22 cellular contexts compared by ENCODE assay signal in genomic region chr2:66919286-66919685, GRCh38.
"Had no signal": no experiment of that assay in that cellular context is flagged by ENCODE, and none has a peak within 500 bp of the region (broad histone marks: within the 10 kb centered on the region; RNA-seq: fewer than 3 reads in every experiment).

No MANE protein-coding gene starts in this region.

- DNase-seq: activated CD4-positive, alpha-beta memory T cell treated with anti-CD3 and anti-CD28 coated beads for 36 hours; activated CD4-positive, alpha-beta T cell treated with anti-CD3 and anti-CD28 coated beads, Interleukin-2, amount 10 ng/mL, durations not matched to agents 7 days and 5 days; activated CD4-positive, CD25-positive, alpha-beta regulatory T cell; activated CD8-positive, alpha-beta memory T cell treated with anti-CD3 and anti-CD28 coated beads for 24 hours; activated gamma-delta T cell treated with Interleukin-2 at 50 U/mL for 16 hours; activated naive CD4-positive, alpha-beta T cell treated with anti-CD3 and anti-CD28 coated beads, Interleukin-2, amount 10 ng/mL, durations not matched to agents 7 days and 5 days; activated naive CD8-positive, alpha-beta T cell treated with anti-CD3 and anti-CD28 coated beads for 36 hours; activated T-cell treated with anti-CD3 and anti-CD28 coated beads for 4 hours; activated T-cell treated with anti-CD3 and anti-CD28 coated beads, Interleukin-2, amount 50 U/mL, for 48 hours; cerebellar nuclear complex; NCI-H1092; NCI-H1417; NCI-H1930; NCI-H345; NCI-H510A; NCI-H748 treated with DMSO at 0.1 percent for 48 hours; PC-3; SHP77 treated with DMSO at 0.1 percent for 48 hours; T-helper 17 cell; T-helper 9 cell had no signal

- H3K27ac ChIP-seq: KMS-11 had no signal

- H3K27ac Mint-ChIP-seq: activated CD4-positive, alpha-beta memory T cell treated with anti-CD3 and anti-CD28 coated beads for 36 hours; activated CD4-positive, alpha-beta T cell treated with anti-CD3 and anti-CD28 coated beads, Interleukin-2, amount 10 ng/mL, durations not matched to agents 7 days and 5 days; activated naive CD4-positive, alpha-beta T cell treated with anti-CD3 and anti-CD28 coated beads, Interleukin-2, amount 10 ng/mL, durations not matched to agents 7 days and 5 days; activated naive CD8-positive, alpha-beta T cell treated with anti-CD3 and anti-CD28 coated beads for 36 hours; activated T-helper 17 cell treated with anti-CD3 and anti-CD28 coated beads, Interleukin-2, amount 50 U/mL, for 72 hours; T-helper 17 cell had no signal

- H3K27me3 Mint-ChIP-seq: activated CD4-positive, alpha-beta memory T cell treated with anti-CD3 and anti-CD28 coated beads for 36 hours; activated CD4-positive, alpha-beta T cell treated with anti-CD3 and anti-CD28 coated beads, Interleukin-2, amount 10 ng/mL, durations not matched to agents 7 days and 5 days; activated naive CD4-positive, alpha-beta T cell treated with anti-CD3 and anti-CD28 coated beads, Interleukin-2, amount 10 ng/mL, durations not matched to agents 7 days and 5 days; activated naive CD8-positive, alpha-beta T cell treated with anti-CD3 and anti-CD28 coated beads for 36 hours; activated T-helper 17 cell treated with anti-CD3 and anti-CD28 coated beads, Interleukin-2, amount 50 U/mL, for 72 hours; T-helper 17 cell had no signal

- H3K4me3 Mint-ChIP-seq: activated CD4-positive, alpha-beta memory T cell treated with anti-CD3 and anti-CD28 coated beads for 36 hours; activated CD4-positive, alpha-beta T cell treated with anti-CD3 and anti-CD28 coated beads, Interleukin-2, amount 10 ng/mL, durations not matched to agents 7 days and 5 days; activated naive CD4-positive, alpha-beta T cell treated with anti-CD3 and anti-CD28 coated beads, Interleukin-2, amount 10 ng/mL, durations not matched to agents 7 days and 5 days; activated naive CD8-positive, alpha-beta T cell treated with anti-CD3 and anti-CD28 coated beads for 36 hours; activated T-helper 17 cell treated with anti-CD3 and anti-CD28 coated beads, Interleukin-2, amount 50 U/mL, for 72 hours; T-helper 17 cell had no signal

- H3K9me3 Mint-ChIP-seq: activated CD4-positive, alpha-beta T cell treated with anti-CD3 and anti-CD28 coated beads, Interleukin-2, amount 10 ng/mL, durations not matched to agents 7 days and 5 days had no signal

- H3K4me1 Mint-ChIP-seq: activated CD4-positive, alpha-beta T cell treated with anti-CD3 and anti-CD28 coated beads, Interleukin-2, amount 10 ng/mL, durations not matched to agents 7 days and 5 days; activated naive CD4-positive, alpha-beta T cell treated with anti-CD3 and anti-CD28 coated beads, Interleukin-2, amount 10 ng/mL, durations not matched to agents 7 days and 5 days; activated naive CD8-positive, alpha-beta T cell treated with anti-CD3 and anti-CD28 coated beads for 36 hours; activated T-helper 17 cell treated with anti-CD3 and anti-CD28 coated beads, Interleukin-2, amount 50 U/mL, for 72 hours; T-helper 17 cell had no signal

- H3K36me3 Mint-ChIP-seq: activated CD4-positive, alpha-beta memory T cell treated with anti-CD3 and anti-CD28 coated beads for 36 hours; activated naive CD4-positive, alpha-beta T cell treated with anti-CD3 and anti-CD28 coated beads, Interleukin-2, amount 10 ng/mL, durations not matched to agents 7 days and 5 days; activated naive CD8-positive, alpha-beta T cell treated with anti-CD3 and anti-CD28 coated beads for 36 hours had no signal

- ATAC-seq: activated T-helper 17 cell treated with anti-CD3 and anti-CD28 coated beads, Interleukin-2, amount 50 U/mL, for 72 hours; PC-3; T-helper 17 cell had no signal
